ENCODE assay signal across 8 cellular contexts in the genomic region with DNA sequence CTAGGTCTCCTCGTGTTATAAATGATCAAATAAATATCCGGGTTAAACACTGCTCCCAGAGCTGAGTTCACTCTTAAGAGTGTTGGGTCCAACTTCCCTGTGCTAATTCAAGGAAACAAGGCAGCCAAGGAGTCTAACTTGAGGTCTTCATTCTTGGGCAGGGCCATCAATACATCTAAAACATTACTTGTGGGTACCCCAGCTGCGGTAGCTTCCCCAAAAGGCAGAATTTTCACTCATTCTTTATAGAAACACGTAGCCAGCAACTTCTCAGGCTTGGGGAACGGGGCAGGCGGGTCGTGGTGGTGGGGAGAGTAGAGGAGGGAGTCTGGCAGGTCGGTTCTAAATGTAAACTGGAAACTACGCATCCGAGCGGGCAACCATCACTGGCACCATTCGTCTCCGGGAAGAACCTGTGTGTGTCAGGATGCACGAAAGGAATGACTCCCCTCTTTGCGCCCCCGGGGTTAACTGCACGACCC. TPM values are rescaled to one million over a fixed set of nuclear protein-coding genes. Genes with fewer than 3 reads are reported as not detected.
A peak's percentile ranks its signal among the peaks of the same experiment; 100 is the strongest.
DNase-seq lines count a peak whose midpoint lies in the region; ATAC-seq and TF ChIP-seq lines count a peak whose summit lies in the region.

No MANE protein-coding gene starts in this region.

- no peaks in the 10 kb centered on the region for H3K27me3 Mint-ChIP-seq in activated T-cell treated with anti-CD3 and anti-CD28 coated beads, Interleukin-2, amount 50 U/mL, for 4 hours (ENCODE audit: low read depth)

- POLR2A ChIA-PET in PC-3 (lab: Charles Lee; ENCODE audit: unreplicated experiment), result interaction anchor here (1.0 kb wide), 1 partner anchor 9 kb away, joined by 9 read pairs; no protein-coding TSS in a partner anchor

- peaks cover 47% of the 10 kb centered on the region for H3K4me1 Mint-ChIP-seq in activated T-cell treated with anti-CD3 and anti-CD28 coated beads, Interleukin-2, amount 50 U/mL, for 4 hours (ENCODE audit: low read depth)

- TF ChIP-seq CTCF in PC-3 (conservative IDR thresholded peaks at IDR 0.05; ENCODE audit: low read depth, low read length) (no peak), left lung (IDR thresholded peaks at IDR 0.05) (no peak)

- H3K4me1 ChIP-seq in PC-3 (ENCODE audit: insufficient read depth, low read length) (peaks cover 8% of the 10 kb centered on the region), left lung (peaks cover 4 to 56% of the 10 kb centered on the region in 2 donors)

- peaks cover 39% of the 10 kb centered on the region for H3K79me2 ChIP-seq in PC-3 (ENCODE audit: low read length)

- peak overlapping the region; percentile 91 for H3K9ac ChIP-seq in PC-3 (ENCODE audit: low read length)

- no peaks in the 10 kb centered on the region for H3F3A ChIP-seq in PC-3 (ENCODE audit: low read length, unreplicated experiment)

- ATAC-seq in activated T-cell treated with anti-CD3 and anti-CD28 coated beads, Interleukin-2, amount 50 U/mL, for 4 hours, result peak; percentile 2 to 3
- ATAC-seq in PC-3, result peak; percentile 7
- peak; percentile 17 for ATAC-seq in left lung
- no peak for ATAC-seq in HG03521 (IDR thresholded peaks at IDR 0.05; ENCODE audit: unreplicated experiment)
- no peak for ATAC-seq in HG02973 (IDR thresholded peaks at IDR 0.05; ENCODE audit: unreplicated experiment)

- H3K4me3 ChIP-seq in PC-3 (ENCODE audit: low read length), result peak overlapping the region; percentile 94
- peak overlapping the region; percentile 80 to 92 for H3K4me3 ChIP-seq in left lung

- no peaks in the 10 kb centered on the region for H3K36me3 ChIP-seq in PC-3 (ENCODE audit: low read depth, low read length)
- H3K36me3 ChIP-seq in left lung, result no peaks in the 10 kb centered on the region

- H3K4me2 ChIP-seq in PC-3 (ENCODE audit: low read length), result peak overlapping the region; percentile 99

- no peaks in the 10 kb centered on the region for H3K9me2 ChIP-seq in PC-3 (replicated peaks; ENCODE audit: low read length)

- H3K9me3 ChIP-seq in PC-3 (ENCODE audit: low read length) (no peaks in the 10 kb centered on the region), left lung (no peaks in the 10 kb centered on the region)

- H3K27me3 ChIP-seq in PC-3 (ENCODE audit: low read length) (no peaks in the 10 kb centered on the region), left lung (no peaks in the 10 kb centered on the region)

- DNase-seq in activated T-cell treated with anti-CD3 and anti-CD28 coated beads, Interleukin-2, amount 50 U/mL, for 4 hours, result peak; percentile 10
- no peak for DNase-seq in activated T-cell treated with anti-CD3 and anti-CD28 coated beads, Interleukin-2, amount 50 U/mL, for 48 hours
- DNase-seq in PC-3 (no peak), caudate nucleus (lab: John Stamatoyannopoulos, UW) (peak in 8 of 61 donors; percentile 40 to 67 (median 50)), left lung (peak; percentile 35 to 74)

- CTCF ChIA-PET in PC-3 (lab: Charles Lee), result no interaction called here

- intact Hi-C loops in PC-3 (cut with micrococcal nuclease) (loop anchor here (1.0 kb wide), 1 partner anchor 8 kb away; no protein-coding TSS in a partner anchor), left lung (cut with DNase I) (no loop called here)

- TSS peak; percentile 94 for BruUV-seq in PC-3 (replicated peaks; lab: Mats Ljungman, UMichigan)

- peak overlapping the region; percentile 86 for H3K4me3 Mint-ChIP-seq in activated T-cell treated with anti-CD3 and anti-CD28 coated beads, Interleukin-2, amount 50 U/mL, for 4 hours

- no peaks in the 10 kb centered on the region for H3K36me3 Mint-ChIP-seq in activated T-cell treated with anti-CD3 and anti-CD28 coated beads, Interleukin-2, amount 50 U/mL, for 4 hours (ENCODE audit: insufficient read depth)

- peaks cover 11% of the 10 kb centered on the region for H4K20me1 ChIP-seq in PC-3 (ENCODE audit: low read length)

- H2AFZ ChIP-seq in PC-3 (ENCODE audit: low read length), result peak overlapping the region; percentile 97

- H3K9me3 Mint-ChIP-seq in activated T-cell treated with anti-CD3 and anti-CD28 coated beads, Interleukin-2, amount 50 U/mL, for 4 hours, result no peaks in the 10 kb centered on the region

- peak overlapping the region; percentile 32 for H3K27ac ChIP-seq in PC-3 (ENCODE audit: low read length)
- peak overlapping the region; percentile 77 for H3K27ac ChIP-seq in caudate nucleus (ENCODE audit: low read depth, low read length)
- peak overlapping the region; percentile 94 to 96 for H3K27ac ChIP-seq in left lung
- peak overlapping the region; percentile 67 for H3K27ac ChIP-seq in temporal lobe (ENCODE audit: low read depth, low read length)

RNA-seq across cellular contexts. Expression of gene METTL9, which starts 0.7 kb away (rescaled TPM):
- 10 to 100 TPM; 66.4 to 75.8 (median 69.3) TPM for total RNA-seq in activated T-cell treated with anti-CD3 and anti-CD28 coated beads, Interleukin-2, amount 50 U/mL, for 4 hours
- total RNA-seq in PC-3 (2014; rRNA removed) (133 and 180 TPM in 2 replicates), left lung (10 to 100 TPM; 93.7 to 99.3 TPM), temporal lobe (222 TPM)

RNA-seq across cellular contexts. Expression of gene IGSF6, which starts 53.7 kb away (rescaled TPM):
- total RNA-seq in activated T-cell treated with anti-CD3 and anti-CD28 coated beads, Interleukin-2, amount 50 U/mL, for 4 hours, result not detected
- 0.36 TPM in 1 of 2 replicates, not detected in the other for total RNA-seq in PC-3 (2014; rRNA removed)
- 10 to 100 TPM; 50.7 to 65.4 TPM for total RNA-seq in left lung
- total RNA-seq in temporal lobe, result 0.98 TPM

Comparison
In these comparisons a context has a peak if more than half of its experiments do, and no peak if none do; other contexts are left out.
1. DNase-seq: peak in activated T-cell treated with anti-CD3 and anti-CD28 coated beads, Interleukin-2, amount 50 U/mL, for 4 hours (single experiment) and left lung (2 of 2); none in activated T-cell treated with anti-CD3 and anti-CD28 coated beads, Interleukin-2, amount 50 U/mL, for 48 hours (0 of 2) and PC-3 (single experiment).
2. ATAC-seq: peak in activated T-cell treated with anti-CD3 and anti-CD28 coated beads, Interleukin-2, amount 50 U/mL, for 4 hours (2 of 2), PC-3 (single experiment) and left lung (single experiment); none in HG03521 (single experiment) and HG02973 (single experiment).
3. H3K27ac ChIP-seq: peak in every context shown above with its lines; median percentile 95 in left lung; 77 in caudate nucleus; 67 in temporal lobe; 32 in PC-3.
4. RNA of gene IGSF6, which starts 53.7 kb away (total RNA-seq): 50.7 to 65.4 TPM in left lung; 0.98 TPM in temporal lobe (single experiment), 0.36 TPM in PC-3 and not detected in activated T-cell treated with anti-CD3 and anti-CD28 coated beads, Interleukin-2, amount 50 U/mL, for 4 hours; every median in the first group is over 10 times any median in the second.